ENCODE assay signal across 12 cellular contexts in genomic region chr19:18699403-18700054, GRCh38. TPM values are rescaled to one million over a fixed set of nuclear protein-coding genes. Genes with fewer than 3 reads are reported as not detected.
DNase-seq lines count a peak whose midpoint lies in the region; ATAC-seq and TF ChIP-seq lines count a peak whose summit lies in the region.
"Had no signal": no experiment of that assay in that cellular context is flagged by ENCODE, and none has a peak within 500 bp of the region (broad histone marks: within the 10 kb centered on the region; RNA-seq: fewer than 3 reads in every experiment).

No MANE protein-coding gene starts in this region.

- peaks cover 38% of the 10 kb centered on the region for H3K79me1 ChIP-seq in mesenchymal stem cell (replicated peaks; ENCODE audit: low read length, poor library complexity, severe bottlenecking)

- H2BK5ac ChIP-seq in mesenchymal stem cell (ENCODE audit: low read depth, low read length, poor library complexity, severe bottlenecking), result no peak overlapping the region

- TF ChIP-seq CTCF in vagina (IDR thresholded peaks at IDR 0.05), result no peak

- H3K9me3 Mint-ChIP-seq in activated naive CD4-positive, alpha-beta T cell treated with anti-CD3 and anti-CD28 coated beads, Interleukin-2, amount 10 ng/mL, durations not matched to agents 7 days and 5 days, result no peaks in the 10 kb centered on the region
- no peaks in the 10 kb centered on the region for H3K9me3 Mint-ChIP-seq in activated T-helper 2 cell treated with anti-CD3 and anti-CD28 coated beads, Interferon-gamma antibody, Interleukin-2, Interleukin-4, amounts not matched to agents 10 μg/mL and 5 μg/mL and 100 μg/mL, durations not matched to agents 14 hours and 24 hours and 36 hours

- peaks cover 0 to 3% of the 10 kb centered on the region in 2 experiments for H3K36me3 ChIP-seq in mesenchymal stem cell (ENCODE audit: control insufficient read depth in 1 of 2, insufficient read depth in 2 of 2, low read depth in 1 of 2, low read length in 2 of 2)
- no peaks in the 10 kb centered on the region for H3K36me3 ChIP-seq in vagina
- H3K36me3 ChIP-seq: SJCRH30 had no signal

- DNase-seq in activated naive CD4-positive, alpha-beta T cell treated with anti-CD3 and anti-CD28 coated beads, Interleukin-2, amount 10 ng/mL, durations not matched to agents 7 days and 5 days, result peak; percentile 38
- no peak for DNase-seq in activated naive CD4-positive, alpha-beta T cell treated with Interleukin-2 at 50 U/mL for 16 hours
- no peak for DNase-seq in activated T-helper 2 cell treated with anti-CD3 and anti-CD28 coated beads, Interferon-gamma antibody, Interleukin-2, Interleukin-4, amounts not matched to agents 10 μg/mL and 5 μg/mL and 100 μg/mL, durations not matched to agents 14 hours and 24 hours and 36 hours (ENCODE audit: low spot score)
- no peak for DNase-seq in mesenchymal stem cell
- no peak for DNase-seq in vagina (ENCODE audit: extremely low spot score in 2 of 2)
- no peak for DNase-seq in NCI-H524 treated with DMSO at 0.1 percent for 48 hours (lab: John Stamatoyannopoulos, UW)
- DNase-seq: NCI-H2081 treated with DMSO at 0.1 percent for 48 hours; SJCRH30; stimulated activated CD4-positive, alpha-beta T cell treated with anti-CD3 and anti-CD28 coated beads, Interleukin-4, amount 100 ng/mL, for 4 hours had no signal

- H3K4me1 ChIP-seq in mesenchymal stem cell (ENCODE audit: control insufficient read depth, insufficient read depth, low read depth, low read length) (peaks cover 26% of the 10 kb centered on the region), vagina (peaks cover 23% of the 10 kb centered on the region)

- CTCF ChIA-PET in activated naive CD4-positive, alpha-beta T cell treated with anti-CD3 and anti-CD28 coated beads, Interleukin-2, amount 10 ng/mL, durations not matched to agents 7 days and 5 days (lab: Charles Lee), result no interaction called here

- no peak overlapping the region for H3K14ac ChIP-seq in mesenchymal stem cell (ENCODE audit: low read length in 2 of 2)

- H3K27ac ChIP-seq in mesenchymal stem cell (ENCODE audit: low read length, poor library complexity, severe bottlenecking) (no peak overlapping the region), vagina (peak overlapping the region; percentile 68)
- H3K27ac ChIP-seq: parathyroid adenoma, SJCRH30 had no signal

- no peak overlapping the region for H3K4me2 ChIP-seq in mesenchymal stem cell (ENCODE audit: low read length, poor library complexity, severe bottlenecking)

- peaks cover 4% of the 10 kb centered on the region for H3K27me3 Mint-ChIP-seq in activated naive CD4-positive, alpha-beta T cell treated with anti-CD3 and anti-CD28 coated beads, Interleukin-2, amount 10 ng/mL, durations not matched to agents 7 days and 5 days
- H3K27me3 Mint-ChIP-seq in activated T-helper 2 cell treated with anti-CD3 and anti-CD28 coated beads, Interferon-gamma antibody, Interleukin-2, Interleukin-4, amounts not matched to agents 10 μg/mL and 5 μg/mL and 100 μg/mL, durations not matched to agents 14 hours and 24 hours and 36 hours (ENCODE audit: low read depth), result peaks cover 3% of the 10 kb centered on the region

- no peak overlapping the region for H2BK12ac ChIP-seq in mesenchymal stem cell (ENCODE audit: low read length in 2 of 2)

- H3K9me3 ChIP-seq in mesenchymal stem cell (ENCODE audit: control insufficient read depth, low read length), result no peaks in the 10 kb centered on the region
- no peaks in the 10 kb centered on the region for H3K9me3 ChIP-seq in vagina
- H3K9me3 ChIP-seq: SJCRH30 had no signal

- WGBS in mesenchymal stem cell, result 87% methylated on average over 14 of the region's 14 CpGs

- ATAC-seq in HG03432 (IDR thresholded peaks at IDR 0.05; ENCODE audit: unreplicated experiment) (no peak), HG03045 (IDR thresholded peaks at IDR 0.05; ENCODE audit: unreplicated experiment) (no peak)

- H3K27me3 ChIP-seq in mesenchymal stem cell (ENCODE audit: control insufficient read depth in 1 of 2, insufficient read depth in 1 of 2, low read length in 2 of 2) (no peaks in the 10 kb centered on the region), vagina (no peaks in the 10 kb centered on the region)
- H3K27me3 ChIP-seq: SJCRH30 had no signal

- no peak for TF ChIP-seq POLR2A in vagina (IDR thresholded peaks at IDR 0.05)

- H2AFZ ChIP-seq in mesenchymal stem cell (ENCODE audit: low read depth, low read length), result no peak overlapping the region
- H2AFZ ChIP-seq: parathyroid adenoma had no signal

- H3K27ac Mint-ChIP-seq in activated naive CD4-positive, alpha-beta T cell treated with anti-CD3 and anti-CD28 coated beads, Interleukin-2, amount 10 ng/mL, durations not matched to agents 7 days and 5 days, result peak overlapping the region; percentile 90
- H3K27ac Mint-ChIP-seq in activated T-helper 2 cell treated with anti-CD3 and anti-CD28 coated beads, Interferon-gamma antibody, Interleukin-2, Interleukin-4, amounts not matched to agents 10 μg/mL and 5 μg/mL and 100 μg/mL, durations not matched to agents 14 hours and 24 hours and 36 hours, result no peak overlapping the region

- no peak overlapping the region for H3K18ac ChIP-seq in mesenchymal stem cell (ENCODE audit: low read depth in 1 of 2, low read length in 2 of 2)

- peak overlapping the region in 1 of 2 experiments; percentile 28 for H3K23ac ChIP-seq in mesenchymal stem cell (ENCODE audit: low read length in 2 of 2)

- peak overlapping the region; percentile 75 for H3K4me3 Mint-ChIP-seq in activated naive CD4-positive, alpha-beta T cell treated with anti-CD3 and anti-CD28 coated beads, Interleukin-2, amount 10 ng/mL, durations not matched to agents 7 days and 5 days
- H3K4me3 Mint-ChIP-seq in activated T-helper 2 cell treated with anti-CD3 and anti-CD28 coated beads, Interferon-gamma antibody, Interleukin-2, Interleukin-4, amounts not matched to agents 10 μg/mL and 5 μg/mL and 100 μg/mL, durations not matched to agents 14 hours and 24 hours and 36 hours (ENCODE audit: low read depth), result peak overlapping the region; percentile 58

- peak overlapping the region; percentile 84 for H3K9ac ChIP-seq in mesenchymal stem cell (ENCODE audit: low read length)
- H3K9ac ChIP-seq: parathyroid adenoma had no signal

- no peak overlapping the region for H4K8ac ChIP-seq in mesenchymal stem cell (ENCODE audit: low read length)

- intact Hi-C loops in activated T-helper 2 cell treated with anti-CD3 and anti-CD28 coated beads, Interferon-gamma antibody, Interleukin-2, Interleukin-4, amounts not matched to agents 10 μg/mL and 5 μg/mL and 100 μg/mL, durations not matched to agents 14 hours and 24 hours and 36 hours (cut with micrococcal nuclease), result no loop called here
- intact Hi-C loops in vagina (cut with DNase I), result loop anchor here (10.0 kb wide), 1 partner anchor 1205 kb away; the partner anchor contains the start of gene ZNF93

- H3K4me1 Mint-ChIP-seq in activated naive CD4-positive, alpha-beta T cell treated with anti-CD3 and anti-CD28 coated beads, Interleukin-2, amount 10 ng/mL, durations not matched to agents 7 days and 5 days, result peaks cover 29% of the 10 kb centered on the region
- H3K4me1 Mint-ChIP-seq in activated T-helper 2 cell treated with anti-CD3 and anti-CD28 coated beads, Interferon-gamma antibody, Interleukin-2, Interleukin-4, amounts not matched to agents 10 μg/mL and 5 μg/mL and 100 μg/mL, durations not matched to agents 14 hours and 24 hours and 36 hours (ENCODE audit: low read depth), result peaks cover 19% of the 10 kb centered on the region

- H3K36me3 Mint-ChIP-seq in activated naive CD4-positive, alpha-beta T cell treated with anti-CD3 and anti-CD28 coated beads, Interleukin-2, amount 10 ng/mL, durations not matched to agents 7 days and 5 days, result no peaks in the 10 kb centered on the region
- no peaks in the 10 kb centered on the region for H3K36me3 Mint-ChIP-seq in activated T-helper 2 cell treated with anti-CD3 and anti-CD28 coated beads, Interferon-gamma antibody, Interleukin-2, Interleukin-4, amounts not matched to agents 10 μg/mL and 5 μg/mL and 100 μg/mL, durations not matched to agents 14 hours and 24 hours and 36 hours (ENCODE audit: low read depth)

- H3K4me3 ChIP-seq in mesenchymal stem cell (ENCODE audit: insufficient read depth in 1 of 2, low read depth in 1 of 2, low read length in 2 of 2) (no peak overlapping the region), vagina (no peak overlapping the region)
- H3K4me3 ChIP-seq: SJCRH30 had no signal

- H2AK5ac ChIP-seq in mesenchymal stem cell (ENCODE audit: low read length, severe bottlenecking), result peak overlapping the region; percentile 3

- H2BK120ac ChIP-seq in mesenchymal stem cell (ENCODE audit: low read depth, low read length), result no peak overlapping the region

- no peak overlapping the region for H2BK15ac ChIP-seq in mesenchymal stem cell (ENCODE audit: low read depth, poor library complexity, severe bottlenecking)

- no peak overlapping the region for H3K4ac ChIP-seq in mesenchymal stem cell (ENCODE audit: low read depth in 1 of 2, low read length in 2 of 2)

- H4K91ac ChIP-seq in mesenchymal stem cell (ENCODE audit: low read length), result no peak overlapping the region

RNA-seq across cellular contexts. Expression of gene CRTC1, which starts 16.0 kb away (rescaled TPM):
- 6.4 and 7.0 TPM in 2 replicates for total RNA-seq in activated T-helper 2 cell treated with anti-CD3 and anti-CD28 coated beads, Interferon-gamma antibody, Interleukin-2, Interleukin-4, amounts not matched to agents 10 μg/mL and 5 μg/mL and 100 μg/mL, durations not matched to agents 14 hours and 24 hours and 36 hours
- 9.9 TPM for polyA plus RNA-seq in mesenchymal stem cell (2013, experiment 1 of 2)
- 9.4 TPM for polyA plus RNA-seq in mesenchymal stem cell (2013, experiment 2 of 2)
- total RNA-seq in vagina, result 7.4 TPM
